ENCODE assay signal across 10 cellular contexts in genomic region chr20:10864076-10864672, GRCh38.
DNase-seq lines count a peak whose midpoint lies in the region; ATAC-seq and TF ChIP-seq lines count a peak whose summit lies in the region.
"Had no signal": no experiment of that assay in that cellular context is flagged by ENCODE, and none has a peak within 500 bp of the region (broad histone marks: within the 10 kb centered on the region; RNA-seq: fewer than 3 reads in every experiment).

No MANE protein-coding gene starts in this region.

- WGBS in thyroid gland, 2 donors: 28% methylated on average over 8 of the region's 8 CpGs

- no peaks in the 10 kb centered on the region for H3K9me3 Mint-ChIP-seq in HFFc6

- peak in 1 of 2 donors; percentile 12 for TF ChIP-seq POLR2A in thyroid gland (IDR thresholded peaks at IDR 0.05)

- H3K4me1 Mint-ChIP-seq in HFFc6 (ENCODE audit: low read depth): peaks cover 15% of the 10 kb centered on the region

- H3K36me3 ChIP-seq in SJSA1 (no peaks in the 10 kb centered on the region), thyroid gland (no peaks in the 10 kb centered on the region)

- H3K27me3 ChIP-seq in SJSA1 (replicated peaks): no peaks in the 10 kb centered on the region
- no peaks in the 10 kb centered on the region for H3K27me3 ChIP-seq in thyroid gland

- TF ChIP-seq CTCF in HFFc6 (IDR thresholded peaks at IDR 0.05): no peak
- no peak for TF ChIP-seq CTCF in thyroid gland (IDR thresholded peaks at IDR 0.05)
- TF ChIP-seq CTCF in GM10248 (IDR thresholded peaks at IDR 0.05; ENCODE audit: control extremely low read depth, extremely low read depth, low read depth, missing control alignments): no peak
- TF ChIP-seq CTCF in GM10266 (IDR thresholded peaks at IDR 0.05; ENCODE audit: control insufficient read depth, insufficient read depth, low read depth, missing control alignments): no peak

- peak overlapping the region; percentile 34; the same call in 1 of the 2 replicates for H3K4me3 Mint-ChIP-seq in HFFc6

- H3K36me3 Mint-ChIP-seq in HFFc6 (ENCODE audit: low read depth): no peaks in the 10 kb centered on the region

- H3K4me1 ChIP-seq in SJSA1 (replicated peaks) (peaks cover 48% of the 10 kb centered on the region), thyroid gland (peaks cover 11 to 13% of the 10 kb centered on the region in 2 donors)

- H3K27me3 Mint-ChIP-seq in HFFc6 (ENCODE audit: insufficient read depth): peaks cover 5% of the 10 kb centered on the region; the same call in 1 of the 2 replicates

- ATAC-seq in HG02973 (IDR thresholded peaks at IDR 0.05; ENCODE audit: unreplicated experiment) (no peak), HG03520 (IDR thresholded peaks at IDR 0.05; ENCODE audit: unreplicated experiment) (no peak)

- DNase-seq in HFFc6: no peak
- DNase-seq in SJSA1 (ENCODE audit: low read depth in 1 of 2, low spot score in 2 of 2): no peak
- peak; percentile 0 for DNase-seq in iPS DF 19.7 (ENCODE audit: low read depth, low spot score)
- DNase-seq in thyroid gland: peak; percentile 34 to 61
- no peak for DNase-seq in GM10248 (ENCODE audit: extremely low spot score)
- DNase-seq in GM10266 (ENCODE audit: extremely low spot score): no peak
- DNase-seq: head of caudate nucleus; stimulated activated CD4-positive, alpha-beta T cell treated with anti-CD3 and anti-CD28 coated beads, Interleukin-2, amount 100 ng/mL, for 24 hours had no signal

- no peak overlapping the region for H3K27ac Mint-ChIP-seq in HFFc6

- POLR2A ChIA-PET in GM10248 (lab: Yijun Ruan, JAX): no interaction called here

- CTCF ChIA-PET in GM10248 (lab: Yijun Ruan, JAX): no interaction called here

- intact Hi-C loops in thyroid gland (cut with DNase I): no loop called here

- H3K27ac ChIP-seq in SJSA1 (peak overlapping the region; percentile 92), thyroid gland (peak overlapping the region in 2 of 3 donors; percentile 75 to 82)

- H3K4me3 ChIP-seq in SJSA1 (no peak overlapping the region), thyroid gland (replicated peaks in 1 of 3) (no peak overlapping the region)

- H3K9me3 ChIP-seq in SJSA1 (replicated peaks): 0 out of 2 replicates have a peak, but pooled peaks cover 2% of the 10 kb centered on the region
- no peaks in the 10 kb centered on the region for H3K9me3 ChIP-seq in thyroid gland

Comparison
In these comparisons a context has a peak if more than half of its experiments do, and no peak if none do; other contexts are left out.
1. DNase-seq: peak in iPS DF 19.7 (single experiment) and thyroid gland (2 of 2); none in HFFc6 (single experiment), SJSA1 (0 of 2), GM10248 (single experiment) and GM10266 (single experiment).